Comparison of ENCODE assay signal across 22 cellular contexts in genomic region chr6:170278743-170279094, GRCh38. TPM values are rescaled to one million over a fixed set of nuclear protein-coding genes. Genes with fewer than 3 reads are reported as not detected.
A peak's percentile ranks its signal among the peaks of the same experiment; 100 is the strongest.
DNase-seq lines count a peak whose midpoint lies in the region; ATAC-seq lines count a peak whose summit lies in the region.
"Had no signal": no experiment of that assay in that cellular context is flagged by ENCODE, and none has a peak within 500 bp of the region (broad histone marks: within the 10 kb centered on the region; RNA-seq: fewer than 3 reads in every experiment).

No MANE protein-coding gene starts in this region.

- peaks cover 0 to 22% (median 16%) of the 10 kb centered on the region in 3 donors for H3K36me3 Mint-ChIP-seq in naive thymus-derived CD8-positive, alpha-beta T cell

- peak overlapping the region; percentile 32 to 81 (median 65) for H3K4me3 Mint-ChIP-seq in naive thymus-derived CD8-positive, alpha-beta T cell
- H3K4me3 Mint-ChIP-seq: activated CD4-positive, alpha-beta memory T cell treated with anti-CD3 and anti-CD28 coated beads for 36 hours; memory B cell; nephron progenitor cell had no signal

- peak; percentile 41 to 54 for ATAC-seq in naive thymus-derived CD8-positive, alpha-beta T cell
- ATAC-seq in GM19395 (IDR thresholded peaks at IDR 0.05; ENCODE audit: unreplicated experiment) (no peak), HG03432 (IDR thresholded peaks at IDR 0.05; ENCODE audit: unreplicated experiment) (no peak)
- ATAC-seq: A549 had no signal

- POLR2A ChIA-PET in naive thymus-derived CD8-positive, alpha-beta T cell (lab: Charles Lee), result interaction anchor here (1.0 to 1.5 kb wide), 5 partner anchors 9 to 191 kb away, joined by 3 to 6 read pairs (median 3); partner anchors contain the start of gene DLL1

- DNase-seq in activated effector memory CD4-positive, alpha-beta T cell treated with anti-CD3 and anti-CD28 coated beads, Interleukin-2, amount 50 U/mL, for 16 hours, result peak; percentile 38
- no peak for DNase-seq in activated effector memory CD4-positive, alpha-beta T cell treated with Interleukin-2 at 50 U/mL for 16 hours
- peak; percentile 20 for DNase-seq in GDM1 (lab: John Stamatoyannopoulos, UW)
- peak; percentile 44 for DNase-seq in NOMO-1 treated with dmso at 0.1 percent for 144 hours (lab: John Stamatoyannopoulos, UW; ENCODE audit: unreplicated experiment)
- peak in 1 of 10 donors; percentile 38 for DNase-seq in naive thymus-derived CD8-positive, alpha-beta T cell
- no peak for DNase-seq in ureter (ENCODE audit: low spot score)
- DNase-seq: activated CD4-positive, alpha-beta memory T cell treated with anti-CD3 and anti-CD28 coated beads for 36 hours; activated T-cell treated with anti-CD3 and anti-CD28 coated beads, Interleukin-2, amount 50 U/mL, for 1 hour; adrenal gland; DMS53; erythroblast; foreskin melanocyte; kidney; NCI-H2029 treated with DMSO at 0.1 percent for 48 hours; NCI-H446; nephron progenitor cell; Right ventricle myocardium superior; stimulated activated CD4-positive, alpha-beta T cell treated with anti-CD3 and anti-CD28 coated beads, Interleukin-2, amount 100 ng/mL, for 24 hours had no signal

- H3K27me3 Mint-ChIP-seq in naive thymus-derived CD8-positive, alpha-beta T cell, result peaks cover 0 to 2% (median 0%) of the 10 kb centered on the region in 5 donors

- peak overlapping the region; percentile 55 to 96 (median 88) for H3K27ac Mint-ChIP-seq in naive thymus-derived CD8-positive, alpha-beta T cell
- H3K27ac Mint-ChIP-seq: activated CD4-positive, alpha-beta memory T cell treated with anti-CD3 and anti-CD28 coated beads for 36 hours; memory B cell; nephron progenitor cell had no signal

- peaks cover 0 to 27% (median 1%) of the 10 kb centered on the region in 9 donors for H3K9me3 Mint-ChIP-seq in naive thymus-derived CD8-positive, alpha-beta T cell
- H3K9me3 Mint-ChIP-seq: activated CD4-positive, alpha-beta memory T cell treated with anti-CD3 and anti-CD28 coated beads for 36 hours; memory B cell; nephron progenitor cell had no signal

- H3K4me1 Mint-ChIP-seq in naive thymus-derived CD8-positive, alpha-beta T cell, result peaks cover 18 to 41% (median 32%) of the 10 kb centered on the region in 4 donors

RNA-seq across cellular contexts. Expression of gene DLL1, which starts 12.2 kb away (rescaled TPM):
- total RNA-seq in naive thymus-derived CD8-positive, alpha-beta T cell, result 10 to 100 TPM; 14.2 to 15.9 TPM
- polyA plus RNA-seq in naive thymus-derived CD8-positive, alpha-beta T cell, result 1 to 10 TPM in 2 of 3 donors, under 1 TPM in 1; 0.34 to 1.5 (median 1.2) TPM
- total RNA-seq in ureter, result 16.1 TPM

RNA-seq across cellular contexts. Expression of gene FAM120B, which starts 27.8 kb away (rescaled TPM):
- 10 to 100 TPM; 52.0 to 52.4 TPM for total RNA-seq in naive thymus-derived CD8-positive, alpha-beta T cell
- polyA plus RNA-seq in naive thymus-derived CD8-positive, alpha-beta T cell, result 10 to 100 TPM; 16.4 to 34.7 (median 29.6) TPM
- 54.5 TPM for total RNA-seq in ureter

Comparison
In these comparisons a context has a peak if more than half of its experiments do, and no peak if none do; other contexts are left out.
1. DNase-seq: peak in activated effector memory CD4-positive, alpha-beta T cell treated with anti-CD3 and anti-CD28 coated beads, Interleukin-2, amount 50 U/mL, for 16 hours (single experiment), GDM1 (single experiment) and NOMO-1 treated with dmso at 0.1 percent for 144 hours (single experiment); none in activated effector memory CD4-positive, alpha-beta T cell treated with Interleukin-2 at 50 U/mL for 16 hours (single experiment) and ureter (single experiment).
2. ATAC-seq: peak in naive thymus-derived CD8-positive, alpha-beta T cell (2 of 2); none in GM19395 (single experiment) and HG03432 (single experiment).